In the genomic region with DNA sequence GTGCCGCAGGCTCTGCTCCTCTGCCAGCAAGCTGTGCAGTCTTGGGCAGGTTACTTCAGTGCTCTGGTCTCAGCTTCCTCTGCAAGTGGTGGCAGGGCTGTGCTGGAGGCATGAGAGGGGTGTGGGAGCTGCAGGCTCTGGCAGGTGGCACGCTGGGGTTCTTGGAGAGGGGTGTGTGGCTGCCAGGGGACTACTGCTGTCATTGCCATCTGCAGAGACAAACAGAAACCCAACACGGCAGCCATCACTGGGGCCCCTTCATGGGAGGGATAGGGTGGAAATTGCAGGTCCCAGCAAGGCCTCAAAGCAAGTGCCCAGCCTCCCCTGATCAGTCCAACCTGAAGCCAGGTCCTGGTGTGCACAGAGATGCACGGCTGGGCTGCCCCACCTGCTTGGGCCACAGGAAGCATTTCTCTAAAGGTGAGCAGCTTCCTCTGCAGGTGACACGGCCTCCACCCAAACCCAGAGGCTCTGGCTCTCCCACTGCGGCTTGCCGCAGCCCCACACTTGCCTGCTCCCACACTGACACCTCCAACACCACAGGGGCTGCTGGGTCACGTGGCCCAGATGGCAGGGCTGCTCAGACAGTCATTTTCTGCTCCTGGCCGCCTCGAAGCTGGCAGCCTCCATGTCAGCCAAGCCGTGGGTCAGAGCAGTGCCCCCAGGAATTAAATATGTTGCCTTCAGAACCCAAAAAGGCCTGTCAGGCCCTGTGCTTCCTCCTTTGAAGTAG, we compare ENCODE assay signal across 1 cellular context.
TF ChIP-seq lines count a peak whose summit lies in the region.

No MANE protein-coding gene starts in this region.

TF ChIP-seq in IMR-90, 13 proteins besides CTCF, POLR2A, EP300 and RAD21:
- TF ChIP-seq MXI1 (IDR thresholded peaks at IDR 0.05; ENCODE audit: borderline replicate concordance, low read depth, low read length): no peak
- TF ChIP-seq FOS (IDR thresholded peaks at IDR 0.05; ENCODE audit: low read depth, low read length): no peak
- no peak for TF ChIP-seq SMC3 (IDR thresholded peaks at IDR 0.05; ENCODE audit: low read depth, low read length)
- no peak for TF ChIP-seq NFE2L2 (IDR thresholded peaks at IDR 0.05; ENCODE audit: low read depth, low read length)
- no peak for TF ChIP-seq MAZ (IDR thresholded peaks at IDR 0.05; ENCODE audit: borderline replicate concordance, low read depth, low read length)
- TF ChIP-seq USF2 (IDR thresholded peaks at IDR 0.05; ENCODE audit: low read depth, low read length): no peak
TF ChIP-seq in IMR-90: peak in this region for 0.
